In genomic region chr9:94655739-94656138, GRCh38 we compare ENCODE assay signal across 8 cellular contexts. TPM values are rescaled to one million over a fixed set of nuclear protein-coding genes. Genes with fewer than 3 reads are reported as not detected.
DNase-seq lines count a peak whose midpoint lies in the region; ATAC-seq, FAIRE-seq and TF ChIP-seq lines count a peak whose summit lies in the region.
"Had no signal": no experiment of that assay in that cellular context is flagged by ENCODE, and none has a peak within 500 bp of the region (broad histone marks: within the 10 kb centered on the region; RNA-seq: fewer than 3 reads in every experiment).

No MANE protein-coding gene starts in this region.

- TF ChIP-seq EP300 in GM12878 (IDR thresholded peaks at IDR 0.05; ENCODE audit: borderline replicate concordance in 1 of 2, control insufficient read depth in 1 of 2, low read depth in 2 of 2, low read length in 2 of 2): no peak

- H3K79me2 ChIP-seq in GM12878 (ENCODE audit: control insufficient read depth, insufficient read depth, low read length) (no peaks in the 10 kb centered on the region), smooth muscle cell (ENCODE audit: low read depth) (no peaks in the 10 kb centered on the region)

- TF ChIP-seq CTCF in GM12878 (IDR thresholded peaks at IDR 0.05 in 2 of 3, conservative IDR thresholded peaks at IDR 0.05 in 1 of 3; ENCODE audit: control insufficient read depth in 2 of 3, extremely low read depth in 1 of 3, insufficient read depth in 1 of 3, low read depth in 3 of 3, low read length in 3 of 3) (no peak), smooth muscle cell (IDR thresholded peaks at IDR 0.05; ENCODE audit: borderline replicate concordance, insufficient read depth, poor library complexity, severe bottlenecking) (no peak), thyroid gland (IDR thresholded peaks at IDR 0.05) (no peak)

- H4K20me1 ChIP-seq in GM12878 (ENCODE audit: control insufficient read depth, insufficient read depth) (no peaks in the 10 kb centered on the region), smooth muscle cell (ENCODE audit: low read depth) (no peaks in the 10 kb centered on the region)

- SMC1A ChIA-PET in GM12878 (lab: Charles Lee; ENCODE audit: uncharacterized antibody, unreplicated experiment): interaction anchor here (1.0 to 1.3 kb wide), 4 partner anchors 11 to 127 kb away, joined by 3 to 7 read pairs (median 4); no protein-coding TSS in a partner anchor

- peaks cover 17% of the 10 kb centered on the region for H3K4me1 ChIP-seq in GM12878 (ENCODE audit: control insufficient read depth, insufficient read depth, low read length)
- peaks cover 17% of the 10 kb centered on the region for H3K4me1 ChIP-seq in smooth muscle cell (ENCODE audit: low read depth)
- no peaks in the 10 kb centered on the region for H3K4me1 ChIP-seq in thyroid gland

- 10% methylated on average over 10 of the region's 10 CpGs for WGBS in GM12878 (ENCODE audit: insufficient coverage, insufficient replicate concordance, low lambda C conversion rate, missing lambda C conversion rate)
- WGBS in smooth muscle cell (ENCODE audit: low lambda C conversion rate): 91% methylated on average over 10 of the region's 10 CpGs
- WGBS in thyroid gland, 2 donors: 78 to 79% methylated on average over 8 to 10 of the region's 10 CpGs

- peak overlapping the region; percentile 49 for H3K4me2 ChIP-seq in GM12878 (ENCODE audit: control insufficient read depth, insufficient read depth)
- H3K4me2 ChIP-seq in smooth muscle cell: no peak overlapping the region

- H2AFZ ChIP-seq in GM12878 (ENCODE audit: control insufficient read depth, low read depth, low read length): peak overlapping the region; percentile 80
- H2AFZ ChIP-seq in smooth muscle cell (ENCODE audit: low read depth): peak overlapping the region; percentile 66

- CTCF ChIA-PET in GM12878 (lab: Yijun Ruan, JAX): interaction anchor here (1.2 to 4.6 kb wide), 3 partner anchors 12 to 97 kb away, joined by 4 to 47 read pairs (median 7); no protein-coding TSS in a partner anchor

- no peaks in the 10 kb centered on the region for H3K27me3 ChIP-seq in GM12878 (replicated peaks in 1 of 2; ENCODE audit: control insufficient read depth in 2 of 2, insufficient read depth in 2 of 2, low read length in 1 of 2)
- H3K27me3 ChIP-seq in smooth muscle cell (ENCODE audit: low read depth): no peaks in the 10 kb centered on the region
- H3K27me3 ChIP-seq in thyroid gland: no peaks in the 10 kb centered on the region

- RAD21 ChIA-PET in GM12878 (lab: Charles Lee; ENCODE audit: unreplicated experiment): interaction anchor here (0.8 to 1.0 kb wide), 2 partner anchors 71 to 472 kb away, joined by 5 read pairs; partner anchors contain the start of gene AOPEP

- TF ChIP-seq RAD21 in GM12878 (IDR thresholded peaks at IDR 0.05; ENCODE audit: insufficient read depth, low read depth, low read length): no peak

- no peaks in the 10 kb centered on the region for H3K9me3 ChIP-seq in GM12878 (replicated peaks; ENCODE audit: control insufficient read depth, insufficient read depth, low read length)
- no peaks in the 10 kb centered on the region for H3K9me3 ChIP-seq in smooth muscle cell (replicated peaks; ENCODE audit: low read depth)
- no peaks in the 10 kb centered on the region for H3K9me3 ChIP-seq in thyroid gland

- H3K36me3 ChIP-seq in GM12878 (ENCODE audit: control insufficient read depth in 2 of 2, insufficient read depth in 2 of 2, low read length in 1 of 2) (no peaks in the 10 kb centered on the region), smooth muscle cell (ENCODE audit: low read depth) (no peaks in the 10 kb centered on the region), thyroid gland (no peaks in the 10 kb centered on the region)

- DNase-seq in GM12878 (ENCODE audit: low read depth, low spot score) (no peak), smooth muscle cell (lab: John Stamatoyannopoulos, UW; ENCODE audit: unreplicated experiment) (no peak), thyroid gland (no peak), HuH-7 (ENCODE audit: low spot score) (no peak)
- DNase-seq in NK-92 treated with Interleukin-12 subunit alpha and Interleukin-12 subunit beta, amount 100 ng/mL, for 24 hours (lab: John Stamatoyannopoulos, UW): no peak
- DNase-seq: HCEC 1CT had no signal

- in situ Hi-C loops in GM12878 (cut with MboI): no loop called here

- H3F3A ChIP-seq in smooth muscle cell (ENCODE audit: low read depth): no peaks in the 10 kb centered on the region

- H3K9ac ChIP-seq in GM12878 (ENCODE audit: control insufficient read depth, insufficient read depth, low read length) (peak overlapping the region; percentile 65), smooth muscle cell (ENCODE audit: low read depth) (no peak overlapping the region)

- TF ChIP-seq POLR2A in GM12878 (IDR thresholded peaks at IDR 0.05; ENCODE audit: low read depth, low read length) (peak; percentile 9; the same call in 1 of the 2 replicates), thyroid gland (IDR thresholded peaks at IDR 0.05) (no peak)

- POLR2A ChIA-PET in GM12878 (lab: Charles Lee): interaction anchor here (1.2 kb wide), 1 partner anchor 14 kb away, joined by 6 read pairs; no protein-coding TSS in a partner anchor

- FAIRE-seq in GM12878 (lab: Jason Lieb, UNC): no peak

- ATAC-seq in GM19395 (IDR thresholded peaks at IDR 0.05; ENCODE audit: unreplicated experiment): peak; percentile 23
- ATAC-seq in HG03354 (IDR thresholded peaks at IDR 0.05; ENCODE audit: poor library complexity, severe bottlenecking, unreplicated experiment): peak; percentile 15
- ATAC-seq in GM12878: peak; percentile 44

- TSS peak; percentile 92 for BruUV-seq in GM12878 (replicated peaks; lab: Mats Ljungman, UMichigan)

- H3K27ac ChIP-seq in GM12878 (ENCODE audit: control insufficient read depth, insufficient read depth): peak overlapping the region; percentile 60
- no peak overlapping the region for H3K27ac ChIP-seq in smooth muscle cell (ENCODE audit: low read depth)
- no peak overlapping the region for H3K27ac ChIP-seq in thyroid gland

- H3K4me3 ChIP-seq in GM12878: peak overlapping the region; percentile 31; the same call in 1 of the 2 replicates
- no peak overlapping the region for H3K4me3 ChIP-seq in smooth muscle cell
- H3K4me3 ChIP-seq in thyroid gland (replicated peaks in 1 of 3): no peak overlapping the region

- intact Hi-C loops in GM12878 (cut with micrococcal nuclease; ENCODE audit: unreplicated experiment): no loop called here
- intact Hi-C loops in thyroid gland (cut with DNase I): no loop called here

TF ChIP-seq in GM12878, 131 proteins besides CTCF, POLR2A, EP300 and RAD21:
- no peak for TF ChIP-seq KLF5 (IDR thresholded peaks at IDR 0.05; ENCODE audit: partially characterized antibody)
- no peak for TF ChIP-seq ZBED1 (IDR thresholded peaks at IDR 0.05; ENCODE audit: borderline replicate concordance)
- no peak for TF ChIP-seq MTA3 (IDR thresholded peaks at IDR 0.05; ENCODE audit: borderline replicate concordance, low read length)

RNA-seq across cellular contexts. Expression of gene FBP1, which starts 16.4 kb away (rescaled TPM):
- total RNA-seq in GM12878 (2013; cell fraction: nucleolus; rRNA removed): not detected in 2 replicates
- total RNA-seq in GM12878 (2014; rRNA removed): 0.11 TPM in 1 of 2 replicates, not detected in the other
- not detected in 2 replicates for total RNA-seq in GM12878 (2014; rRNA removed; fragmentation: Illumina TruSeq; extraction: Trizol)
- 0.38 TPM in 1 of 2 replicates, not detected in the other for total RNA-seq in GM12878 (2021)
- not detected for polyA plus RNA-seq in GM12878 (2011; ENCODE audit: low read depth)
- not detected in 2 replicates for polyA plus RNA-seq in GM12878 (2011; rRNA removed)
- polyA plus RNA-seq in GM12878 (2011; cell fraction: cytosol; rRNA removed): not detected in 2 replicates
- polyA plus RNA-seq in GM12878 (2011; cell fraction: nucleus; rRNA removed): not detected in 2 replicates
- polyA plus RNA-seq in GM12878 (2012): 0.10 TPM in 1 of 2 replicates, not detected in the other
- polyA plus RNA-seq in GM12878 (2014; fragmentation: Illumina TruSeq; extraction: Trizol): not detected in 2 replicates
- not detected for polyA plus RNA-seq in GM12878 (2014; fragmentation: Nextera tagmentation; extraction: Ambion mirVana)
- polyA plus RNA-seq in GM12878 (2014; rRNA removed): not detected in 2 replicates
- polyA plus RNA-seq in GM12878 (2016; fragmentation: Nextera tagmentation; extraction: Ambion mirVana): under 1 TPM in 1 of 2 experiments, not detected in 1; 0.15 TPM
- not detected in 2 replicates for polyA minus RNA-seq in GM12878 (2011; rRNA and poly(A)+ RNA removed)
- polyA minus RNA-seq in GM12878 (2011; cell fraction: cytosol; rRNA and poly(A)+ RNA removed): not detected in 2 replicates
- not detected in 2 replicates for polyA minus RNA-seq in GM12878 (2011; cell fraction: nucleus; rRNA and poly(A)+ RNA removed)
- 0.22 TPM in 1 of 2 replicates, not detected in the other for total RNA-seq in smooth muscle cell
- 0.70 and 1.6 TPM in 2 replicates for polyA plus RNA-seq in smooth muscle cell
- total RNA-seq in thyroid gland: 10 to 100 TPM; 20.3 to 31.8 (median 23.1) TPM

Comparison
In these comparisons a context has a peak if more than half of its experiments do, and no peak if none do; other contexts are left out.
1. RNA of gene FBP1, which starts 16.4 kb away (total RNA-seq): 20.3 to 31.8 TPM in thyroid gland; 0.22 TPM in smooth muscle cell and 0.11 to 0.38 TPM in GM12878; every median in the first group is over 10 times any median in the second.
2. Peak in every context shown above with its lines, with median percentiles within 50 percentile points of each other: ATAC-seq.